In genomic region chr19:5403968-5404640, GRCh38 we compare ENCODE assay signal across 8 cellular contexts. TPM values are rescaled to one million over a fixed set of nuclear protein-coding genes. Genes with fewer than 3 reads are reported as not detected.
DNase-seq lines count a peak whose midpoint lies in the region; ATAC-seq and TF ChIP-seq lines count a peak whose summit lies in the region.

No MANE protein-coding gene starts in this region.

- no peaks in the 10 kb centered on the region for H3K27me3 ChIP-seq in CD4-positive, CD25-positive, alpha-beta regulatory T cell (ENCODE audit: control insufficient read depth, insufficient read depth, low read length)
- peaks cover 0 to 30% of the 10 kb centered on the region in 2 donors for H3K27me3 ChIP-seq in left lung

- peaks cover 0 to 2% (median 0%) of the 10 kb centered on the region in 4 donors for H3K4me1 Mint-ChIP-seq in CD4-positive, CD25-positive, alpha-beta regulatory T cell

- H3K36me3 ChIP-seq in CD4-positive, CD25-positive, alpha-beta regulatory T cell (ENCODE audit: control insufficient read depth, insufficient read depth, low read length), result no peaks in the 10 kb centered on the region
- H3K36me3 ChIP-seq in left lung, result no peaks in the 10 kb centered on the region

- no peak overlapping the region for H3K4me3 ChIP-seq in CD4-positive, CD25-positive, alpha-beta regulatory T cell (ENCODE audit: low read depth, low read length)
- no peak overlapping the region for H3K4me3 ChIP-seq in left lung

- no peaks in the 10 kb centered on the region for H3K9me3 ChIP-seq in CD4-positive, CD25-positive, alpha-beta regulatory T cell (ENCODE audit: control insufficient read depth in 2 of 2, low read length in 2 of 2)
- peaks cover 0 to 12% of the 10 kb centered on the region in 2 donors for H3K9me3 ChIP-seq in left lung

- in situ Hi-C loops in KBM-7 (cut with MboI; ENCODE audit: low pct_unique_long_range_greater_than_20kb, low sequenced_read_pairs), result no loop called here

- no peak overlapping the region for H3K4me3 Mint-ChIP-seq in CD4-positive, CD25-positive, alpha-beta regulatory T cell

- H3K27ac Mint-ChIP-seq in CD4-positive, CD25-positive, alpha-beta regulatory T cell, result no peak overlapping the region

- intact Hi-C loops in left lung (cut with DNase I), result no loop called here

- no peaks in the 10 kb centered on the region for H3K4me1 ChIP-seq in CD4-positive, CD25-positive, alpha-beta regulatory T cell (ENCODE audit: control insufficient read depth, insufficient read depth, low read length, poor library complexity, severe bottlenecking)
- H3K4me1 ChIP-seq in left lung, result no peaks in the 10 kb centered on the region

- no peaks in the 10 kb centered on the region for H3K27me3 Mint-ChIP-seq in CD4-positive, CD25-positive, alpha-beta regulatory T cell

- ATAC-seq in CD4-positive, CD25-positive, alpha-beta regulatory T cell (ENCODE audit: low read depth in 2 of 2), result no peak
- peak; percentile 99 for ATAC-seq in left lung

- H3K36me3 Mint-ChIP-seq in CD4-positive, CD25-positive, alpha-beta regulatory T cell, result no peaks in the 10 kb centered on the region

- H3K27ac ChIP-seq in CD4-positive, CD25-positive, alpha-beta regulatory T cell (ENCODE audit: insufficient read depth, low read length, poor library complexity, severe bottlenecking), result no peak overlapping the region
- H3K27ac ChIP-seq in left lung, result no peak overlapping the region

- DNase-seq in CD4-positive, CD25-positive, alpha-beta regulatory T cell, result peak; percentile 4 to 49 (median 30)
- DNase-seq in KBM-7 (peak; percentile 89), left lung (peak; percentile 79 to 82), NCI-H1105 (lab: John Stamatoyannopoulos, UW) (no peak), NCI-H748 (lab: John Stamatoyannopoulos, UW; ENCODE audit: unreplicated experiment) (no peak)
- peak; percentile 13 for DNase-seq in activated CD4-positive, alpha-beta T cell treated with anti-CD3 and anti-CD28 coated beads for 1 hour
- DNase-seq in central memory CD4-positive, alpha-beta T cell, result peak; percentile 13
- peak; percentile 19 for DNase-seq in stimulated activated CD8-positive, alpha-beta memory T cell treated with anti-CD3 and anti-CD28 coated beads, Interleukin-12 subunit alpha, Interleukin-12 subunit beta, amount 100 ng/mL, for 24 hours (ENCODE audit: extremely low read depth)

- H3K9me3 Mint-ChIP-seq in CD4-positive, CD25-positive, alpha-beta regulatory T cell, result peaks cover 0 to 18% (median 2%) of the 10 kb centered on the region in 7 donors

- TF ChIP-seq CTCF in left lung (IDR thresholded peaks at IDR 0.05), result no peak

RNA-seq across cellular contexts. Expression of gene ZNRF4, which starts 51.1 kb away (rescaled TPM):
- not detected for total RNA-seq in CD4-positive, CD25-positive, alpha-beta regulatory T cell
- polyA plus RNA-seq in CD4-positive, CD25-positive, alpha-beta regulatory T cell, result not detected
- not detected for total RNA-seq in left lung

Comparison
In these comparisons a context has a peak if more than half of its experiments do, and no peak if none do; other contexts are left out.
1. DNase-seq: peak in CD4-positive, CD25-positive, alpha-beta regulatory T cell (3 of 3), KBM-7 (single experiment), activated CD4-positive, alpha-beta T cell treated with anti-CD3 and anti-CD28 coated beads for 1 hour (single experiment), central memory CD4-positive, alpha-beta T cell (single experiment), left lung (2 of 2) and stimulated activated CD8-positive, alpha-beta memory T cell treated with anti-CD3 and anti-CD28 coated beads, Interleukin-12 subunit alpha, Interleukin-12 subunit beta, amount 100 ng/mL, for 24 hours (single experiment); none in NCI-H1105 (single experiment) and NCI-H748 (single experiment).